In genomic region chr2:196468394-196468793, GRCh38 we compare ENCODE assay signal across 3 cellular contexts.
TF ChIP-seq lines count a peak whose summit lies in the region.

No MANE protein-coding gene starts in this region.

TF ChIP-seq in SK-N-SH, 30 proteins besides CTCF, POLR2A, EP300 and RAD21 (continued from another document):
- TF ChIP-seq USF1 (IDR thresholded peaks at IDR 0.05; ENCODE audit: borderline replicate concordance, low read depth) (no peak), REST (IDR thresholded peaks at IDR 0.05; ENCODE audit: low read depth, low read length) (no peak), FOXM1 (IDR thresholded peaks at IDR 0.05; ENCODE audit: low read depth) (no peak), FOSL2 (IDR thresholded peaks at IDR 0.05; ENCODE audit: borderline replicate concordance, low read depth) (no peak), MXI1 (IDR thresholded peaks at IDR 0.05; ENCODE audit: low read depth, low read length) (no peak), MEF2A (IDR thresholded peaks at IDR 0.05; ENCODE audit: borderline replicate concordance, low read depth) (no peak), USF2 (IDR thresholded peaks at IDR 0.05; ENCODE audit: borderline replicate concordance, low read depth, low read length) (no peak), RXRA (IDR thresholded peaks at IDR 0.05; ENCODE audit: borderline replicate concordance, low read depth) (no peak), CHD2 (IDR thresholded peaks at IDR 0.05; ENCODE audit: low read length, partially characterized antibody) (no peak), EZH2phosphoT487 (IDR thresholded peaks at IDR 0.05; ENCODE audit: borderline replicate concordance, low read depth) (no peak), JUND (IDR thresholded peaks at IDR 0.05) (no peak), TEAD4 (IDR thresholded peaks at IDR 0.05; ENCODE audit: borderline replicate concordance, insufficient read depth) (no peak), PBX3 (IDR thresholded peaks at IDR 0.05) (no peak), SMC3 (IDR thresholded peaks at IDR 0.05; ENCODE audit: low read depth, low read length) (no peak), GABPA (IDR thresholded peaks at IDR 0.05; ENCODE audit: low read depth) (no peak)

TF ChIP-seq in SK-N-SH treated with all-trans-retinoic acid at 6 μM for 48 hours, 23 proteins besides CTCF, POLR2A, EP300 and RAD21 (continued from another document):
- no peak for TF ChIP-seq TSHZ2 (CRISPR knock-in tag; IDR thresholded peaks at IDR 0.05)
- no peak for TF ChIP-seq ZFP30 (CRISPR knock-in tag; IDR thresholded peaks at IDR 0.05)
- TF ChIP-seq CREB5 (CRISPR knock-in tag; IDR thresholded peaks at IDR 0.05; ENCODE audit: low read depth) = no peak
- no peak for TF ChIP-seq ISL1 (CRISPR knock-in tag; IDR thresholded peaks at IDR 0.05)
- TF ChIP-seq ZNF565 (CRISPR knock-in tag; conservative IDR thresholded peaks at IDR 0.05; ENCODE audit: low read depth) = no peak
- no peak for TF ChIP-seq ZFP3 (CRISPR knock-in tag; IDR thresholded peaks at IDR 0.05)
- TF ChIP-seq SNAI2 (CRISPR knock-in tag; IDR thresholded peaks at IDR 0.05) = no peak
- no peak for TF ChIP-seq ZNF70 (CRISPR knock-in tag; IDR thresholded peaks at IDR 0.05)
- no peak for TF ChIP-seq RARB (CRISPR knock-in tag; IDR thresholded peaks at IDR 0.05)
TF ChIP-seq in SK-N-SH treated with all-trans-retinoic acid at 6 μM for 48 hours: peak in this region for 0.

TF ChIP-seq in HepG2, 621 proteins besides CTCF, POLR2A, EP300 and RAD21:
- TF ChIP-seq ZSCAN5A (CRISPR knock-in tag; IDR thresholded peaks at IDR 0.05; ENCODE audit: borderline replicate concordance) (no peak), HNRNPL (IDR thresholded peaks at IDR 0.05; ENCODE audit: low read depth, low read length) (no peak), ZNF225 (CRISPR knock-in tag; IDR thresholded peaks at IDR 0.05) (no peak), GPBP1L1 (CRISPR knock-in tag; IDR thresholded peaks at IDR 0.05) (no peak), ZIK1 (CRISPR knock-in tag; IDR thresholded peaks at IDR 0.05; ENCODE audit: borderline replicate concordance, low read depth) (no peak), TIGD3 (CRISPR knock-in tag; IDR thresholded peaks at IDR 0.05; ENCODE audit: borderline replicate concordance) (no peak), LBX2 (CRISPR knock-in tag; IDR thresholded peaks at IDR 0.05; ENCODE audit: borderline replicate concordance) (no peak), ZFP36 (IDR thresholded peaks at IDR 0.05; ENCODE audit: borderline replicate concordance, low read depth, low read length, partially characterized antibody) (no peak), SNAPC4 (CRISPR knock-in tag; IDR thresholded peaks at IDR 0.05) (no peak), ATF7-NPFF (CRISPR knock-in tag; IDR thresholded peaks at IDR 0.05; ENCODE audit: low read depth) (no peak), HMG20A (CRISPR knock-in tag; IDR thresholded peaks at IDR 0.05; ENCODE audit: borderline replicate concordance) (no peak), GPN1 (CRISPR knock-in tag; IDR thresholded peaks at IDR 0.05; ENCODE audit: borderline replicate concordance) (no peak), CCAR2 (optimal IDR thresholded peaks at IDR 0.05; ENCODE audit: low read depth, low read length) (no peak), ZNF530 (CRISPR knock-in tag; IDR thresholded peaks at IDR 0.05; ENCODE audit: low read depth) (no peak), NR2F1 (CRISPR knock-in tag; IDR thresholded peaks at IDR 0.05) (no peak), JDP2 (CRISPR knock-in tag; IDR thresholded peaks at IDR 0.05; ENCODE audit: borderline replicate concordance) (no peak), NR2F6 (IDR thresholded peaks at IDR 0.05) (no peak), NR2F6 (CRISPR knock-in tag; IDR thresholded peaks at IDR 0.05) (no peak)
